8 cellular contexts compared by ENCODE assay signal in genomic region chr10:33336606-33337334, GRCh38.
DNase-seq lines count a peak whose midpoint lies in the region; ATAC-seq, FAIRE-seq and TF ChIP-seq lines count a peak whose summit lies in the region.

No MANE protein-coding gene starts in this region.

- FAIRE-seq in D721Med (lab: Jason Lieb, UNC): no peak

- H3K27ac ChIP-seq in layer of hippocampus (ENCODE audit: low read depth, low read length): peak overlapping the region; percentile 62

- no peaks in the 10 kb centered on the region for H3K27me3 ChIP-seq in layer of hippocampus (ENCODE audit: control insufficient read depth, insufficient read depth, low read length)

- H3K27ac Mint-ChIP-seq in central memory CD8-positive, alpha-beta T cell (ENCODE audit: low read depth): no peak overlapping the region
- no peak overlapping the region for H3K27ac Mint-ChIP-seq in stimulated activated naive CD8-positive, alpha-beta T cell treated with anti-CD3 and anti-CD28 coated beads, Interleukin-15, Interleukin-2, amounts not matched to agents 100 ng/mL and 50 ng/mL, for 24 hours

- TF ChIP-seq CTCF in D721Med (IDR thresholded peaks at IDR 0.05; ENCODE audit: insufficient read depth, missing control alignments): no peak

- H3K4me3 Mint-ChIP-seq in central memory CD8-positive, alpha-beta T cell: peak overlapping the region; percentile 51
- H3K4me3 Mint-ChIP-seq in stimulated activated naive CD8-positive, alpha-beta T cell treated with anti-CD3 and anti-CD28 coated beads, Interleukin-15, Interleukin-2, amounts not matched to agents 100 ng/mL and 50 ng/mL, for 24 hours: peak overlapping the region; percentile 50

- no peaks in the 10 kb centered on the region for H3K9me3 Mint-ChIP-seq in central memory CD8-positive, alpha-beta T cell
- H3K9me3 Mint-ChIP-seq in stimulated activated naive CD8-positive, alpha-beta T cell treated with anti-CD3 and anti-CD28 coated beads, Interleukin-15, Interleukin-2, amounts not matched to agents 100 ng/mL and 50 ng/mL, for 24 hours: no peaks in the 10 kb centered on the region

- H3K4me1 Mint-ChIP-seq in central memory CD8-positive, alpha-beta T cell: peaks cover 15% of the 10 kb centered on the region
- H3K4me1 Mint-ChIP-seq in stimulated activated naive CD8-positive, alpha-beta T cell treated with anti-CD3 and anti-CD28 coated beads, Interleukin-15, Interleukin-2, amounts not matched to agents 100 ng/mL and 50 ng/mL, for 24 hours (ENCODE audit: low read depth): peaks cover 32% of the 10 kb centered on the region

- ATAC-seq in central memory CD8-positive, alpha-beta T cell (replicated peaks; ENCODE audit: extremely low read depth, poor library complexity, severe bottlenecking): no peak
- no peak for ATAC-seq in GM18868 (IDR thresholded peaks at IDR 0.05; ENCODE audit: unreplicated experiment)
- no peak for ATAC-seq in GM19455 (IDR thresholded peaks at IDR 0.05; ENCODE audit: unreplicated experiment)
- ATAC-seq in HG02885 (IDR thresholded peaks at IDR 0.05; ENCODE audit: poor library complexity, unreplicated experiment): no peak

- H3K36me3 Mint-ChIP-seq in central memory CD8-positive, alpha-beta T cell (ENCODE audit: insufficient read depth): no peaks in the 10 kb centered on the region
- H3K36me3 Mint-ChIP-seq in stimulated activated naive CD8-positive, alpha-beta T cell treated with anti-CD3 and anti-CD28 coated beads, Interleukin-15, Interleukin-2, amounts not matched to agents 100 ng/mL and 50 ng/mL, for 24 hours (ENCODE audit: low read depth): no peaks in the 10 kb centered on the region

- H3K27me3 Mint-ChIP-seq in central memory CD8-positive, alpha-beta T cell: peaks cover 71% of the 10 kb centered on the region
- peaks cover 60% of the 10 kb centered on the region for H3K27me3 Mint-ChIP-seq in stimulated activated naive CD8-positive, alpha-beta T cell treated with anti-CD3 and anti-CD28 coated beads, Interleukin-15, Interleukin-2, amounts not matched to agents 100 ng/mL and 50 ng/mL, for 24 hours

- DNase-seq in D721Med (ENCODE audit: insufficient read length, low spot score) (peak; percentile 26), NCI-H1092 treated with DMSO at 0.1 percent for 48 hours (lab: John Stamatoyannopoulos, UW) (peak; percentile 58)
- DNase-seq in central memory CD8-positive, alpha-beta T cell (ENCODE audit: low spot score in 2 of 2): no peak

Comparison
In these comparisons a context has a peak if more than half of its experiments do, and no peak if none do; other contexts are left out.
1. DNase-seq: peak in D721Med (single experiment) and NCI-H1092 treated with DMSO at 0.1 percent for 48 hours (single experiment); none in central memory CD8-positive, alpha-beta T cell (0 of 2).